12 cellular contexts compared by ENCODE assay signal in the genomic region with DNA sequence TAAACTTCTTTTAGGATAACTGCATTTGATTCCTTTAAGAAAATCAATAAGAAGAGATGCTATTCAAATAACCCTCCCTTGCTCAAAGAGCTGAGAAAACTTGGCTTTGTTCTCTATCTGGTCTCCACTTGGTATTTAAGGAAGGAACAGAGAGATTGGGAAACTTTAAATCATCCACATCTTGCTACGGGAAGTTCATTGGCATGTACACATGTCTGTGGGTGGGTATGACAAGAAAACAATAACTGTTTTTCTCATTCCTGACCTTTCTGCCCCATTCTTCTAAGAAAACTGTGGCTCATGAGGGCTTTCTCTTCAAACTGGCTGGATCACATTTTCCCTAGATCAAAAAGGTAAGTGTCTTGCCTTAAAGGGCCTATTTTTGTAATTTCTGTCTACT. TPM values are rescaled to one million over a fixed set of nuclear protein-coding genes. Genes with fewer than 3 reads are reported as not detected.
DNase-seq lines count a peak whose midpoint lies in the region; ATAC-seq, FAIRE-seq and TF ChIP-seq lines count a peak whose summit lies in the region.
"Had no signal": no experiment of that assay in that cellular context is flagged by ENCODE, and none has a peak within 500 bp of the region (broad histone marks: within the 10 kb centered on the region; RNA-seq: fewer than 3 reads in every experiment).

No MANE protein-coding gene starts in this region.

- peak overlapping the region; percentile 6 for H3K4me2 ChIP-seq in GM23248 (ENCODE audit: unreplicated experiment)

- no peaks in the 10 kb centered on the region for H4K20me1 ChIP-seq in GM23248 (ENCODE audit: insufficient read depth)

- POLR2A ChIA-PET in GM10248 (lab: Yijun Ruan, JAX), result no interaction called here

- WGBS in GM23248 (ENCODE audit: low coverage in 1 of 2, low lambda C conversion rate in 2 of 2, missing lambda C conversion rate in 2 of 2), 2 experiments, result 10 to 15% methylated on average over 1 of the region's 1 CpG

- H3K36me3 ChIP-seq in GM23248 (ENCODE audit: low read depth), result no peaks in the 10 kb centered on the region

- H3K27me3 ChIP-seq in GM23248 (replicated peaks; ENCODE audit: insufficient read depth), result no peaks in the 10 kb centered on the region

- H3K36me3 Mint-ChIP-seq in CD14-positive monocyte, result peaks cover 0 to 2% of the 10 kb centered on the region in 2 donors
- H3K36me3 Mint-ChIP-seq in activated T-helper 1 cell treated with anti-CD3 and anti-CD28 coated beads, Interleukin-12 subunit alpha, Interleukin-12 subunit beta, Interleukin-2, Interleukin-4 antibody, amounts not matched to agents 30 ng/mL and 10 ng/mL and 1 ng/mL, durations not matched to agents 14 hours and 24 hours and 36 hours (ENCODE audit: low read depth), result peaks cover 10% of the 10 kb centered on the region
- peaks cover 18% of the 10 kb centered on the region for H3K36me3 Mint-ChIP-seq in memory B cell
- peaks cover 8% of the 10 kb centered on the region for H3K36me3 Mint-ChIP-seq in type B pancreatic cell

- in situ Hi-C loops in GM23248 (cut with MboI), result no loop called here
- in situ Hi-C loops in ACHN (cut with HindIII; ENCODE audit: low pct_ligation_motif_present, low pct_unique_long_range_greater_than_20kb, low sequenced_read_pairs), result no loop called here

- 0 out of 2 replicates have a peak, but pooled peaks cover 6% of the 10 kb centered on the region for H3K79me2 ChIP-seq in GM23248 (ENCODE audit: insufficient read depth)

- no peak overlapping the region for H3K27ac ChIP-seq in GM23248

- peak overlapping the region in 1 of 2 donors; percentile 51 for H3K4me3 Mint-ChIP-seq in CD14-positive monocyte
- H3K4me3 Mint-ChIP-seq in activated T-helper 1 cell treated with anti-CD3 and anti-CD28 coated beads, Interleukin-12 subunit alpha, Interleukin-12 subunit beta, Interleukin-2, Interleukin-4 antibody, amounts not matched to agents 30 ng/mL and 10 ng/mL and 1 ng/mL, durations not matched to agents 14 hours and 24 hours and 36 hours, result no peak overlapping the region
- H3K4me3 Mint-ChIP-seq in memory B cell, result no peak overlapping the region
- H3K4me3 Mint-ChIP-seq in type B pancreatic cell, result no peak overlapping the region

- H2AFZ ChIP-seq in GM23248, result no peak overlapping the region

- no peaks in the 10 kb centered on the region for H3K9me2 ChIP-seq in GM23248 (ENCODE audit: insufficient read depth)

- ATAC-seq in memory B cell (ENCODE audit: low read depth), result no peak

- H3K9me3 ChIP-seq in GM23248 (ENCODE audit: low read depth), result no peaks in the 10 kb centered on the region

- H3K9ac ChIP-seq in GM23248, result no peak overlapping the region

- TF ChIP-seq CTCF in CD14-positive monocyte (IDR thresholded peaks at IDR 0.05) (no peak), GM10248 (IDR thresholded peaks at IDR 0.05; ENCODE audit: control extremely low read depth, extremely low read depth, low read depth, missing control alignments) (no peak), type B pancreatic cell (conservative IDR thresholded peaks at IDR 0.05) (no peak)

- TF ChIP-seq POLR2A in GM12891 (IDR thresholded peaks at IDR 0.05; ENCODE audit: low read depth, low read length), result no peak

- H3K9me3 Mint-ChIP-seq in CD14-positive monocyte (peaks cover 0 to 3% (median 0%) of the 10 kb centered on the region in 7 donors), memory B cell (no peaks in the 10 kb centered on the region), type B pancreatic cell (peaks cover 5% of the 10 kb centered on the region)
- H3K9me3 Mint-ChIP-seq in activated T-helper 1 cell treated with anti-CD3 and anti-CD28 coated beads, Interleukin-12 subunit alpha, Interleukin-12 subunit beta, Interleukin-2, Interleukin-4 antibody, amounts not matched to agents 30 ng/mL and 10 ng/mL and 1 ng/mL, durations not matched to agents 14 hours and 24 hours and 36 hours, result no peaks in the 10 kb centered on the region

- intact Hi-C loops in CD14-positive monocyte (cut with micrococcal nuclease), result loop anchor here in 1 of 2 donors (5.0 kb wide), 1 partner anchor 56 kb away; the partner anchor contains the start of gene SMIM20
- intact Hi-C loops in activated T-helper 1 cell treated with anti-CD3 and anti-CD28 coated beads, Interleukin-12 subunit alpha, Interleukin-12 subunit beta, Interleukin-2, Interleukin-4 antibody, amounts not matched to agents 30 ng/mL and 10 ng/mL and 1 ng/mL, durations not matched to agents 14 hours and 24 hours and 36 hours (cut with micrococcal nuclease), result loop anchor here (5.0 kb wide), 1 partner anchor 891 kb away; no protein-coding TSS in a partner anchor

- peaks cover 31% of the 10 kb centered on the region for H3K4me1 ChIP-seq in GM23248 (ENCODE audit: insufficient read depth)

- H3F3A ChIP-seq in GM23248 (ENCODE audit: insufficient read depth), result 0 out of 2 replicates have a peak, but pooled peaks cover 10% of the 10 kb centered on the region

- H3K4me1 Mint-ChIP-seq in CD14-positive monocyte (peaks cover 56% of the 10 kb centered on the region), memory B cell (peaks cover 68% of the 10 kb centered on the region), type B pancreatic cell (ENCODE audit: unreplicated experiment) (peaks cover 27% of the 10 kb centered on the region)
- H3K4me1 Mint-ChIP-seq in activated T-helper 1 cell treated with anti-CD3 and anti-CD28 coated beads, Interleukin-12 subunit alpha, Interleukin-12 subunit beta, Interleukin-2, Interleukin-4 antibody, amounts not matched to agents 30 ng/mL and 10 ng/mL and 1 ng/mL, durations not matched to agents 14 hours and 24 hours and 36 hours (ENCODE audit: low read depth), result peaks cover 79% of the 10 kb centered on the region

- CTCF ChIA-PET in GM10248 (lab: Yijun Ruan, JAX), result interaction anchor here (0.9 to 2.0 kb wide), 5 partner anchors 7 to 57 kb away, joined by 3 to 7 read pairs (median 4); partner anchors contain the start of gene SMIM20

- no peak for DNase-seq in CD14-positive monocyte (ENCODE audit: low spot score)
- DNase-seq in GM23248, result peak; percentile 45
- no peak for DNase-seq in activated T-helper 1 cell treated with anti-CD3 and anti-CD28 coated beads, Interleukin-12 subunit alpha, Interleukin-12 subunit beta, Interleukin-2, Interleukin-4 antibody, amounts not matched to agents 30 ng/mL and 10 ng/mL and 1 ng/mL, durations not matched to agents 14 hours and 24 hours and 36 hours (ENCODE audit: low spot score)
- DNase-seq in memory B cell (ENCODE audit: low spot score in 2 of 2), result no peak
- no peak for DNase-seq in GM10248 (ENCODE audit: extremely low spot score)
- DNase-seq in type B pancreatic cell (ENCODE audit: extremely low spot score, unreplicated experiment), result no peak
- no peak for DNase-seq in ACHN
- DNase-seq in GM12891 (ENCODE audit: insufficient read length, low spot score), result no peak
- DNase-seq: activated CD4-positive, alpha-beta T cell treated with anti-CD3 and anti-CD28 coated beads for 1 hour; activated naive CD4-positive, alpha-beta T cell treated with Interleukin-2 at 50 U/mL for 16 hours; COR-L47; NCI-H2081 had no signal

- FAIRE-seq in GM12891 (lab: Jason Lieb, UNC), result no peak

- H3K27ac Mint-ChIP-seq in CD14-positive monocyte (peak overlapping the region; percentile 9 to 86 (median 73)), memory B cell (peak overlapping the region; percentile 100), type B pancreatic cell (no peak overlapping the region)
- H3K27ac Mint-ChIP-seq in activated T-helper 1 cell treated with anti-CD3 and anti-CD28 coated beads, Interleukin-12 subunit alpha, Interleukin-12 subunit beta, Interleukin-2, Interleukin-4 antibody, amounts not matched to agents 30 ng/mL and 10 ng/mL and 1 ng/mL, durations not matched to agents 14 hours and 24 hours and 36 hours, result peak overlapping the region; percentile 50

- H3K27me3 Mint-ChIP-seq in CD14-positive monocyte (ENCODE audit: low read depth in 3 of 3) (peaks cover 0 to 4% (median 2%) of the 10 kb centered on the region in 3 donors), memory B cell (no peaks in the 10 kb centered on the region), type B pancreatic cell (peaks cover 24% of the 10 kb centered on the region)
- no peaks in the 10 kb centered on the region for H3K27me3 Mint-ChIP-seq in activated T-helper 1 cell treated with anti-CD3 and anti-CD28 coated beads, Interleukin-12 subunit alpha, Interleukin-12 subunit beta, Interleukin-2, Interleukin-4 antibody, amounts not matched to agents 30 ng/mL and 10 ng/mL and 1 ng/mL, durations not matched to agents 14 hours and 24 hours and 36 hours (ENCODE audit: insufficient read depth)

- no peak overlapping the region for H3K4me3 ChIP-seq in GM23248

TF ChIP-seq in GM12891, 5 proteins besides CTCF, POLR2A, EP300 and RAD21:
- TF ChIP-seq SPI1 (IDR thresholded peaks at IDR 0.05; ENCODE audit: low read depth, low read length) (no peak), TAF1 (IDR thresholded peaks at IDR 0.05; ENCODE audit: low read depth, low read length) (no peak), POLR2AphosphoS5 (IDR thresholded peaks at IDR 0.05; ENCODE audit: low read depth, low read length) (no peak), POU2F2 (IDR thresholded peaks at IDR 0.05; ENCODE audit: low read depth, low read length) (no peak), PAX5 (IDR thresholded peaks at IDR 0.05; ENCODE audit: insufficient read depth, low read length, severe bottlenecking) (no peak)

RNA-seq across cellular contexts. Expression of gene SEL1L3, which starts 6.0 kb away (rescaled TPM):
- 1 to 10 TPM in 1 of 2 donors, under 1 TPM in 1; 0.61 to 1.7 TPM for polyA plus RNA-seq in CD14-positive monocyte
- 62.8 and 101 TPM in 2 replicates for total RNA-seq in GM23248 (2014; rRNA removed; shearing (Covaris generic))
- polyA plus RNA-seq in GM23248 (2016; fragmentation: Nextera tagmentation; extraction: Ambion mirVana), result 23.1 and 24.5 TPM in 2 replicates
- 36.0 and 37.1 TPM in 2 replicates for total RNA-seq in activated T-helper 1 cell treated with anti-CD3 and anti-CD28 coated beads, Interleukin-12 subunit alpha, Interleukin-12 subunit beta, Interleukin-2, Interleukin-4 antibody, amounts not matched to agents 30 ng/mL and 10 ng/mL and 1 ng/mL, durations not matched to agents 14 hours and 24 hours and 36 hours
- 28.2 and 43.8 TPM in 2 replicates for total RNA-seq in type B pancreatic cell (ENCODE audit: low replicate concordance)
- polyA plus RNA-seq in GM12891 (2012; ENCODE audit: low read depth, missing spikeins), result 42.4 TPM

RNA-seq across cellular contexts. Expression of gene SMIM20, which starts 57.3 kb away (rescaled TPM):
- polyA plus RNA-seq in CD14-positive monocyte (10 to 100 TPM; 33.7 to 38.1 TPM), GM23248 (2016; fragmentation: Nextera tagmentation; extraction: Ambion mirVana) (53.0 and 53.7 TPM in 2 replicates)
- total RNA-seq in GM23248 (2014; rRNA removed; shearing (Covaris generic)), result 24.3 and 35.6 TPM in 2 replicates
- 19.2 and 21.5 TPM in 2 replicates for total RNA-seq in activated T-helper 1 cell treated with anti-CD3 and anti-CD28 coated beads, Interleukin-12 subunit alpha, Interleukin-12 subunit beta, Interleukin-2, Interleukin-4 antibody, amounts not matched to agents 30 ng/mL and 10 ng/mL and 1 ng/mL, durations not matched to agents 14 hours and 24 hours and 36 hours
- 25.3 and 28.0 TPM in 2 replicates for total RNA-seq in type B pancreatic cell (ENCODE audit: low replicate concordance)
- 31.2 TPM for polyA plus RNA-seq in GM12891 (2012; ENCODE audit: low read depth, missing spikeins)
